In genomic region chr3:10404377-10404776, GRCh38 we compare ENCODE assay signal across 34 cellular contexts.
"Had no signal": no experiment of that assay in that cellular context is flagged by ENCODE, and none has a peak within 500 bp of the region (broad histone marks: within the 10 kb centered on the region; RNA-seq: fewer than 3 reads in every experiment).

No MANE protein-coding gene starts in this region.

- DNase-seq: Karpas-422, KBM-7, MM.1S, MV-4-11, NCI-H1092, NCI-H1105, NCI-H1417 treated with DMSO at 0.1 percent for 48 hours, NCI-H1436 treated with DMSO at 0.1 percent for 48 hours, NCI-H1694, NCI-H187, NCI-H1930, NCI-H2029 treated with DMSO at 0.1 percent for 48 hours, NCI-H2081 treated with DMSO at 0.1 percent for 48 hours, NCI-H2107, NCI-H2171, NCI-H226, NCI-H446 treated with DMSO at 0.1 percent for 48 hours, NCI-H510A, NCI-H524, NCI-H526, NCI-H69, NCI-H748 treated with DMSO at 0.1 percent for 48 hours, NCI-H82, PC-9, SHP77, SIG-M5, SJCRH30 had no signal

- H3K4me3 ChIP-seq: PC-9, SJCRH30, SK-N-MC had no signal

- H3K4me1 ChIP-seq: SJCRH30 had no signal

- FAIRE-seq: RCC 7860 had no signal

- H3K9me3 ChIP-seq: SJCRH30 had no signal

- ATAC-seq: Panc1, Right ventricle myocardium inferior, SK-N-SH treated with all-trans-retinoic acid at 6 μM for 48 hours had no signal

- H3K9ac ChIP-seq: KMS-11 had no signal

- H2AFZ ChIP-seq: PC-9 had no signal

- H3K36me3 ChIP-seq: SJCRH30 had no signal

- H3K4me2 ChIP-seq: KMS-11, PC-9 had no signal

- H3K27ac ChIP-seq: KMS-11, PC-9, RWPE1, SJCRH30, SK-N-MC had no signal
